Comparison of ENCODE assay signal across 1 cellular context in the genomic region with DNA sequence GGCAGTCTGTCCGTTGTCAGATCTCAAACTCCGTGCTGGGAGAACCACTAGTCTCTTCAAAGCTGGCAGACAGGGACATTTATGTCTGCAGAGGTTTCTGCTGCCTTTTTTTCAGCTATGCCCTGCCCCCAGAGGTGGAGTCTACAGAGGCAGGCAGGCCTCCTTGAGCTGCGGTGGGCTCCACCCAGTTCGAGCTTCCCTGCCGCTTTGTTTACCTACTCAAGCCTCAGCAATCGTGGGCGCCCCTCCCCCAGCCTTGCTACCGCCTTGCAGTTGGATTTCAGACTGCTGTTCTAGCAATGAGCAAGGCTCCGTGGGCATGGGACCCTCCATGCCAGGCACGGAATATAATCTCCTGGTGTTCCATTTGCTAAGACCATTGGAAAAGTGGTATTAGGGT.
TF ChIP-seq lines count a peak whose summit lies in the region.

No MANE protein-coding gene starts in this region.

TF ChIP-seq in K562, 482 proteins besides CTCF, POLR2A, EP300 and RAD21:
- TF ChIP-seq FOXK2 (conservative IDR thresholded peaks at IDR 0.05 in 1 of 2, IDR thresholded peaks at IDR 0.05 in 1 of 2; ENCODE audit: low read depth in 2 of 2) (peak; percentile 46 to 50; a peak in 1 of 4 replicates), ZNF766 (CRISPR knock-in tag; conservative IDR thresholded peaks at IDR 0.05) (peak; percentile 96), FOXA3 (CRISPR knock-in tag; conservative IDR thresholded peaks at IDR 0.05 in 1 of 2, IDR thresholded peaks at IDR 0.05 in 1 of 2) (peak in 1 of 2 experiments; percentile 62; a peak in 2 of 4 replicates)
- TF ChIP-seq, protein P1, sequence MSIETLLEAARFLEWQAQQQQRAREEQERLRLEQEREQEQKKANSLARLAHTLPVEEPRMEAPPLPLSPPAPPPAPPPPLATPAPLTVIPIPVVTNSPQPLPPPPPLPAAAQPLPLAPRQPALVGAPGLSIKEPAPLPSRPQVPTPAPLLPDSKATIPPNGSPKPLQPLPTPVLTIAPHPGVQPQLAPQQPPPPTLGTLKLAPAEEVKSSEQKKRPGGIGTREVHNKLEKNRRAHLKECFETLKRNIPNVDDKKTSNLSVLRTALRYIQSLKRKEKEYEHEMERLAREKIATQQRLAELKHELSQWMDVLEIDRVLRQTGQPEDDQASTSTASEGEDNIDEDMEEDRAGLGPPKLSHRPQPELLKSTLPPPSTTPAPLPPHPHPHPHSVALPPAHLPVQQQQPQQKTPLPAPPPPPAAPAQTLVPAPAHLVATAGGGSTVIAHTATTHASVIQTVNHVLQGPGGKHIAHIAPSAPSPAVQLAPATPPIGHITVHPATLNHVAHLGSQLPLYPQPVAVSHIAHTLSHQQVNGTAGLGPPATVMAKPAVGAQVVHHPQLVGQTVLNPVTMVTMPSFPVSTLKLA (conservative IDR thresholded peaks at IDR 0.05): 0 out of 4 replicates have a peak, but pooled peaks have one; percentile 22 to 34
